14 cellular contexts compared by ENCODE assay signal in the genomic region with DNA sequence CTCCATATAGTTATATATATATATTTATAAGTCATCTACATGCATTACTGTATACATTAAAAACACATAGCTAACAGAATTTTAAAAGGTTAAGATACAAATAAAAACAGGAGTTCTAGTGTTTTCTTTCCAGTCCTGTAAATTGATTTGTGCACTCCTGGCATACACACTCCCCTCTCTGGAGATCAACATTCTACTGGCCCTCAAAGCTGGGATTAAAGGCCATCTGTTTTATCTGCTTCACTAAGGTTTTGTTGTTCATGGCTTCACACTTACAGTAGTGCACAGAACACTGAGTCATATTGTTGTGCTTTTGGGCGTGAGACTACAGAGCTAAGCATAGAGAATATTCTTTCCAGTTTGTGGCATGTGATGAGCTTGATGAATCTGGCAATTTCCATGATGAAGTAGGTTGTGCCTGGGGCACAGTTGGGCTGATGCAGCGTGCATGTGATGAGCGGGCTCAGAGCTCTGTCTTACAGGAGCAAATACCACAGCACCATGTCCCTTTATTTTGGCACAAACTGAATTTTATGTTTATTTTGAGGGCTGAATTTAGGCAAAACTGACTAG.
"Had no signal": no experiment of that assay in that cellular context is flagged by ENCODE, and none has a peak within 500 bp of the region (broad histone marks: within the 10 kb centered on the region; RNA-seq: fewer than 3 reads in every experiment).

No MANE protein-coding gene starts in this region.

- H3K27ac ChIP-seq: ascending aorta, cardiac muscle cell, gastrocnemius medialis, neural progenitor cell, parathyroid adenoma, thyroid gland had no signal

- H3K4me3 Mint-ChIP-seq: activated T-helper 1 cell treated with anti-CD3 and anti-CD28 coated beads, Interleukin-12 subunit alpha, Interleukin-12 subunit beta, Interleukin-2, Interleukin-4 antibody, amounts not matched to agents 30 ng/mL and 10 ng/mL and 1 ng/mL, durations not matched to agents 14 hours and 24 hours and 36 hours; mesothelial cell of epicardium; neural progenitor cell; T-cell had no signal

- H3K4me1 Mint-ChIP-seq: T-cell had no signal

- H3K4me1 ChIP-seq: ascending aorta, gastrocnemius medialis, neural progenitor cell, parathyroid adenoma, thyroid gland had no signal

- H3K27ac Mint-ChIP-seq: activated T-helper 1 cell treated with anti-CD3 and anti-CD28 coated beads, Interleukin-12 subunit alpha, Interleukin-12 subunit beta, Interleukin-2, Interleukin-4 antibody, amounts not matched to agents 30 ng/mL and 10 ng/mL and 1 ng/mL, durations not matched to agents 14 hours and 24 hours and 36 hours; mesothelial cell of epicardium; neural progenitor cell; T-cell had no signal

- H3K9me3 ChIP-seq: ascending aorta, gastrocnemius medialis, thyroid gland had no signal

- DNase-seq: activated CD4-positive, alpha-beta T cell treated with anti-CD3 and anti-CD28 coated beads for 48 hours; activated naive CD4-positive, alpha-beta T cell; gastrocnemius medialis; kidney; left ventricle myocardium superior; T-cell; thyroid gland had no signal

- H3K27me3 ChIP-seq: ascending aorta, cardiac muscle cell, gastrocnemius medialis, neural progenitor cell, thyroid gland had no signal

- H3K36me3 Mint-ChIP-seq: mesothelial cell of epicardium, T-cell had no signal

- H3K4me3 ChIP-seq: ascending aorta, cardiac muscle cell, gastrocnemius medialis, neural progenitor cell, skin epidermis, thyroid gland had no signal

- H3K36me3 ChIP-seq: ascending aorta, cardiac muscle cell, gastrocnemius medialis, neural progenitor cell, thyroid gland had no signal

- ATAC-seq: gastrocnemius medialis, left ventricle myocardium superior, T-cell had no signal

- H3K9me3 Mint-ChIP-seq: mesothelial cell of epicardium, neural progenitor cell had no signal

- H3K27me3 Mint-ChIP-seq: T-cell had no signal
